In genomic region chr4:119641765-119642164, GRCh38 we compare ENCODE assay signal across 27 cellular contexts.
"Had no signal": no experiment of that assay in that cellular context is flagged by ENCODE, and none has a peak within 500 bp of the region (broad histone marks: within the 10 kb centered on the region; RNA-seq: fewer than 3 reads in every experiment).

No MANE protein-coding gene starts in this region.

- ATAC-seq: stimulated activated effector memory CD8-positive, alpha-beta T cell treated with anti-CD3 and anti-CD28 coated beads, Interleukin-12 subunit alpha, Interleukin-12 subunit beta, amount 100 ng/mL, for 72 hours; stimulated activated memory B cell treated with anti-CD40 and anti-IgM and Interleukin-4, amounts not matched to agents 10 μg/mL and 1 μg/mL and 100 μg/mL, for 72 hours; stimulated activated naive B cell treated with anti-CD40 and anti-IgM and Interleukin-4, amounts not matched to agents 10 μg/mL and 1 μg/mL and 100 μg/mL, for 72 hours; stimulated activated naive CD8-positive, alpha-beta T cell treated with anti-CD3 and anti-CD28 coated beads, Interleukin-15, amount 100 ng/mL, for 72 hours; stimulated activated naive CD8-positive, alpha-beta T cell treated with anti-CD3 and anti-CD28 coated beads, Interleukin-15, Interleukin-2, amounts not matched to agents 100 U/mL and 50 U/mL, for 24 hours; upper lobe of right lung had no signal

- H3K36me3 ChIP-seq: stomach, suprapubic skin, thoracic aorta, thyroid gland, tibial artery, tibial nerve, transverse colon, upper lobe of left lung, upper lobe of right lung, uterus, vagina had no signal

- H3K27me3 ChIP-seq: stomach, suprapubic skin, testis, thyroid gland, tibial artery, tibial nerve, transverse colon, upper lobe of left lung, upper lobe of right lung, uterus, vagina had no signal

- DNase-seq: stimulated activated CD4-positive, alpha-beta T cell treated with anti-CD3 and anti-CD28 coated beads, Interleukin-2, amount 100 ng/mL, for 48 hours; stimulated activated CD4-positive, alpha-beta T cell treated with anti-CD3 and anti-CD28 coated beads, Interleukin-4, amount 100 ng/mL, for 1 hour; stimulated activated CD4-positive, alpha-beta T cell treated with anti-CD3 and anti-CD28 coated beads, Interleukin-4, amount 100 ng/mL, for 24 hours; stimulated activated CD4-positive, alpha-beta T cell treated with anti-CD3 and anti-CD28 coated beads, Interleukin-4, amount 100 ng/mL, for 4 hours; stimulated activated CD8-positive, alpha-beta memory T cell treated with anti-CD3 and anti-CD28 coated beads, Interleukin-4, amount 100 ng/mL, for 48 hours; stimulated activated naive B cell treated with anti-CD40 and anti-IgM and Interleukin-4, amounts not matched to agents 10 μg/mL and 1 μg/mL and 100 μg/mL, for 72 hours; stimulated activated naive CD4-positive, alpha-beta T cell; stimulated activated naive CD4-positive, alpha-beta T cell treated with Interleukin-2 at 50 U/mL for 16 hours; stimulated activated naive CD8-positive, alpha-beta T cell treated with anti-CD3 and anti-CD28 coated beads, Interleukin-15, amount 100 ng/mL, for 72 hours; stimulated activated naive CD8-positive, alpha-beta T cell treated with anti-CD3 and anti-CD28 coated beads, Interleukin-15, Interleukin-2, amounts not matched to agents 100 U/mL and 50 U/mL, for 24 hours; stomach; substantia nigra; testis; thyroid gland; tibial artery; transverse colon; trophoblast cell; upper lobe of left lung; upper lobe of right lung; uterus had no signal

- FAIRE-seq: urothelium cell line had no signal

- H3K9me3 ChIP-seq: stomach, suprapubic skin, testis, thoracic aorta, thyroid gland, tibial artery, tibial nerve, transverse colon, upper lobe of left lung, upper lobe of right lung, uterus, vagina had no signal

- H3K4me3 ChIP-seq: stomach, suprapubic skin, testis, thoracic aorta, thyroid gland, tibial artery, tibial nerve, transverse colon, upper lobe of left lung, upper lobe of right lung, uterus, vagina had no signal

- H3K27ac ChIP-seq: stomach, suprapubic skin, testis, thoracic aorta, thyroid gland, tibial artery, tibial nerve, transverse colon, upper lobe of left lung, upper lobe of right lung, uterus, vagina had no signal

- H3K4me1 ChIP-seq: suprapubic skin, testis, thyroid gland, upper lobe of right lung, uterus, vagina had no signal
